1 cellular context compared by ENCODE assay signal in the genomic region with DNA sequence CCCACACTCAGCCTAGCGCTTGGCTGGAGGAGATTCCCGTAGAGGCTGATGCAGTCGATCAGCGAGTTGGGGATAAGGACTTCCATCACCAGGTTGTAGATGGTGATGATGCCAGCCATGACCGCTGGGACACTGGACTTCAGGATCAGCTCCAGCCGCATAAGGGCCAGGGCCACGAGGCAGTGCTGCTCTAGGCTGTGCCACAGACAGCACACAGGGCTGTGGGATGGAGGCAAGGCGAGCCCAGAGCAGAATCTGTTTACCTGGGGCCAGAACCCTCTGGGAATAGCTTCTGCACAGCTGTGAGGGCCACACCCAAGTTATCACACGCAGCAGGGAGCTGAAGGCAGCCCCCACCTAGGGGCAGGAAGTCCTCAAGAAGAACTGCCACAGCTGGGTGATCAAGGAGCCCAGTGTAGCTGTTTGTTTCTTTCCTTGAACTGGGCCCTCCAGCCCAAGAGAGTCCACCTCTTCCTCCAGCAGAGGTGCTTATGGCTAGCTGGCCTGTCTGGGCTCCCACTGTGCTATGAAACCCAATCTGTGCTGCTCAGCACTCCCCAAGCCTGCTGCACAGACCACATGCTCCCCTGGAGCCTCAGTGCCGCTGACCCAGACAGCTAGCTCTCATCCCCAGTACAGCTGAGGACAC.
A peak's percentile ranks its signal among the peaks of the same experiment; 100 is the strongest.
TF ChIP-seq lines count a peak whose summit lies in the region.

No MANE protein-coding gene starts in this region.

TF ChIP-seq in H1, 55 proteins besides CTCF, POLR2A, EP300 and RAD21:
- no peak for TF ChIP-seq ZNF274 (IDR thresholded peaks at IDR 0.05; ENCODE audit: borderline replicate concordance, extremely low read depth, low read length)
- TF ChIP-seq POLR2AphosphoS5 (IDR thresholded peaks at IDR 0.05; ENCODE audit: low read depth, low read length) = peak; percentile 47; the same call in 1 of the 2 replicates
- no peak for TF ChIP-seq SIRT6 (IDR thresholded peaks at IDR 0.05; ENCODE audit: low read length)
- no peak for TF ChIP-seq TBP (IDR thresholded peaks at IDR 0.05; ENCODE audit: low read depth, low read length)
- no peak for TF ChIP-seq MAFK (IDR thresholded peaks at IDR 0.05; ENCODE audit: low read depth, low read length)
- TF ChIP-seq RBBP5 (IDR thresholded peaks at IDR 0.05; ENCODE audit: borderline replicate concordance, low read depth, low read length) = no peak
- TF ChIP-seq, protein P1, sequence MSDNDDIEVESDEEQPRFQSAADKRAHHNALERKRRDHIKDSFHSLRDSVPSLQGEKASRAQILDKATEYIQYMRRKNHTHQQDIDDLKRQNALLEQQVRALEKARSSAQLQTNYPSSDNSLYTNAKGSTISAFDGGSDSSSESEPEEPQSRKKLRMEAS (IDR thresholded peaks at IDR 0.05) = no peak
- TF ChIP-seq CHD2 (IDR thresholded peaks at IDR 0.05; ENCODE audit: low read length) = no peak
- TF ChIP-seq, protein P2, sequence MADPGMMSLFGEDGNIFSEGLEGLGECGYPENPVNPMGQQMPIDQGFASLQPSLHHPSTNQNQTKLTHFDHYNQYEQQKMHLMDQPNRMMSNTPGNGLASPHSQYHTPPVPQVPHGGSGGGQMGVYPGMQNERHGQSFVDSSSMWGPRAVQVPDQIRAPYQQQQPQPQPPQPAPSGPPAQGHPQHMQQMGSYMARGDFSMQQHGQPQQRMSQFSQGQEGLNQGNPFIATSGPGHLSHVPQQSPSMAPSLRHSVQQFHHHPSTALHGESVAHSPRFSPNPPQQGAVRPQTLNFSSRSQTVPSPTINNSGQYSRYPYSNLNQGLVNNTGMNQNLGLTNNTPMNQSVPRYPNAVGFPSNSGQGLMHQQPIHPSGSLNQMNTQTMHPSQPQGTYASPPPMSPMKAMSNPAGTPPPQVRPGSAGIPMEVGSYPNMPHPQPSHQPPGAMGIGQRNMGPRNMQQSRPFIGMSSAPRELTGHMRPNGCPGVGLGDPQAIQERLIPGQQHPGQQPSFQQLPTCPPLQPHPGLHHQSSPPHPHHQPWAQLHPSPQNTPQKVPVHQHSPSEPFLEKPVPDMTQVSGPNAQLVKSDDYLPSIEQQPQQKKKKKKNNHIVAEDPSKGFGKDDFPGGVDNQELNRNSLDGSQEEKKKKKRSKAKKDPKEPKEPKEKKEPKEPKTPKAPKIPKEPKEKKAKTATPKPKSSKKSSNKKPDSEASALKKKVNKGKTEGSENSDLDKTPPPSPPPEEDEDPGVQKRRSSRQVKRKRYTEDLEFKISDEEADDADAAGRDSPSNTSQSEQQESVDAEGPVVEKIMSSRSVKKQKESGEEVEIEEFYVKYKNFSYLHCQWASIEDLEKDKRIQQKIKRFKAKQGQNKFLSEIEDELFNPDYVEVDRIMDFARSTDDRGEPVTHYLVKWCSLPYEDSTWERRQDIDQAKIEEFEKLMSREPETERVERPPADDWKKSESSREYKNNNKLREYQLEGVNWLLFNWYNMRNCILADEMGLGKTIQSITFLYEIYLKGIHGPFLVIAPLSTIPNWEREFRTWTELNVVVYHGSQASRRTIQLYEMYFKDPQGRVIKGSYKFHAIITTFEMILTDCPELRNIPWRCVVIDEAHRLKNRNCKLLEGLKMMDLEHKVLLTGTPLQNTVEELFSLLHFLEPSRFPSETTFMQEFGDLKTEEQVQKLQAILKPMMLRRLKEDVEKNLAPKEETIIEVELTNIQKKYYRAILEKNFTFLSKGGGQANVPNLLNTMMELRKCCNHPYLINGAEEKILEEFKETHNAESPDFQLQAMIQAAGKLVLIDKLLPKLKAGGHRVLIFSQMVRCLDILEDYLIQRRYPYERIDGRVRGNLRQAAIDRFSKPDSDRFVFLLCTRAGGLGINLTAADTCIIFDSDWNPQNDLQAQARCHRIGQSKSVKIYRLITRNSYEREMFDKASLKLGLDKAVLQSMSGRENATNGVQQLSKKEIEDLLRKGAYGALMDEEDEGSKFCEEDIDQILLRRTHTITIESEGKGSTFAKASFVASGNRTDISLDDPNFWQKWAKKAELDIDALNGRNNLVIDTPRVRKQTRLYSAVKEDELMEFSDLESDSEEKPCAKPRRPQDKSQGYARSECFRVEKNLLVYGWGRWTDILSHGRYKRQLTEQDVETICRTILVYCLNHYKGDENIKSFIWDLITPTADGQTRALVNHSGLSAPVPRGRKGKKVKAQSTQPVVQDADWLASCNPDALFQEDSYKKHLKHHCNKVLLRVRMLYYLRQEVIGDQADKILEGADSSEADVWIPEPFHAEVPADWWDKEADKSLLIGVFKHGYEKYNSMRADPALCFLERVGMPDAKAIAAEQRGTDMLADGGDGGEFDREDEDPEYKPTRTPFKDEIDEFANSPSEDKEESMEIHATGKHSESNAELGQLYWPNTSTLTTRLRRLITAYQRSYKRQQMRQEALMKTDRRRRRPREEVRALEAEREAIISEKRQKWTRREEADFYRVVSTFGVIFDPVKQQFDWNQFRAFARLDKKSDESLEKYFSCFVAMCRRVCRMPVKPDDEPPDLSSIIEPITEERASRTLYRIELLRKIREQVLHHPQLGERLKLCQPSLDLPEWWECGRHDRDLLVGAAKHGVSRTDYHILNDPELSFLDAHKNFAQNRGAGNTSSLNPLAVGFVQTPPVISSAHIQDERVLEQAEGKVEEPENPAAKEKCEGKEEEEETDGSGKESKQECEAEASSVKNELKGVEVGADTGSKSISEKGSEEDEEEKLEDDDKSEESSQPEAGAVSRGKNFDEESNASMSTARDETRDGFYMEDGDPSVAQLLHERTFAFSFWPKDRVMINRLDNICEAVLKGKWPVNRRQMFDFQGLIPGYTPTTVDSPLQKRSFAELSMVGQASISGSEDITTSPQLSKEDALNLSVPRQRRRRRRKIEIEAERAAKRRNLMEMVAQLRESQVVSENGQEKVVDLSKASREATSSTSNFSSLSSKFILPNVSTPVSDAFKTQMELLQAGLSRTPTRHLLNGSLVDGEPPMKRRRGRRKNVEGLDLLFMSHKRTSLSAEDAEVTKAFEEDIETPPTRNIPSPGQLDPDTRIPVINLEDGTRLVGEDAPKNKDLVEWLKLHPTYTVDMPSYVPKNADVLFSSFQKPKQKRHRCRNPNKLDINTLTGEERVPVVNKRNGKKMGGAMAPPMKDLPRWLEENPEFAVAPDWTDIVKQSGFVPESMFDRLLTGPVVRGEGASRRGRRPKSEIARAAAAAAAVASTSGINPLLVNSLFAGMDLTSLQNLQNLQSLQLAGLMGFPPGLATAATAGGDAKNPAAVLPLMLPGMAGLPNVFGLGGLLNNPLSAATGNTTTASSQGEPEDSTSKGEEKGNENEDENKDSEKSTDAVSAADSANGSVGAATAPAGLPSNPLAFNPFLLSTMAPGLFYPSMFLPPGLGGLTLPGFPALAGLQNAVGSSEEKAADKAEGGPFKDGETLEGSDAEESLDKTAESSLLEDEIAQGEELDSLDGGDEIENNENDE (IDR thresholded peaks at IDR 0.05; ENCODE audit: insufficient replicate concordance, low read length) = no peak
